Comparison of ENCODE assay signal across 1 cellular context in the genomic region with DNA sequence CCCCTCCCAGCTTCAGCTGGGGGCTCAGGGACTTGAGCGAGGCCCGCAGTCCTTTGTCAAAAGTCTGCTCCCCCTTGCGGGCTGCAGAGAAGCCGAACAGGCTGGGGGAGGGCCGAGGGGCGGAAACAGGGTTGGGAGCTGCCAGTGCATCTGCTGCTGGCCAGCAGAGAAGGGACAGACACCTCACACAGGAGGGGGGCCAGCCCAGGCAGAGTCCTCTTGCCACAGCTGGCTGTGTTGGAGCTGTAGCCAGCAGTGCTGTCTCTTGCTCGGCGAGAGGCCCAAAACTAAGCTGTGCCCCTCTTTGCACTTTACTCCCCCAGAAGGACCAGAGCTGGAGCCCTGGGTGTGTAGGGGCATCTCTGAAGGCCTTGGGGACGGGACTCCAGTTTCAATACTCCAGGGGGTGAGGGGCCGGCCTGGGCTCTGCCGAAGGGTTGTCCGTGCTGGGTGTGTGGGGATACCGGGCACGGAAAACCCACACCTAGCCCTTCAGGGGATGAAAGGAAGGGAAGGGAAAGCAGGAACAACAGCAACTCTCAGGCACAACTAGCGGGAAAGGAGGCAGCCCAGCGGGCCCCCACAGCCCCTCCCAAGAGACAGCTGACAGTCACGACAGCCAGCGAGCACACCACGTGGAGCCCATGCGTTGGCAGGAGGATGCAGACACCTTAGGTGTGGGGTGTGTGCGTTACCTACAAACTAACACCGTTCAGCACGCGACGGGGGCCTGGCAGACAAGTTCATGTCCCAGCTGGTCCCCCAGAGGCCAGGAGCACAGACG.
TF ChIP-seq lines count a peak whose summit lies in the region.

No MANE protein-coding gene starts in this region.

TF ChIP-seq in HepG2, 621 proteins besides CTCF, POLR2A, EP300 and RAD21 (continues in another document):
- TF ChIP-seq RNF2 (conservative IDR thresholded peaks at IDR 0.05; ENCODE audit: low read depth) (no peak), ZKSCAN5 (CRISPR knock-in tag; IDR thresholded peaks at IDR 0.05) (no peak), STAG1 (CRISPR knock-in tag; IDR thresholded peaks at IDR 0.05) (peak; percentile 18; the same call in 1 of the 2 replicates), TARDBP (CRISPR knock-in tag; IDR thresholded peaks at IDR 0.05) (0 out of 2 replicates have a peak, but pooled peaks have one; percentile 30), ETV5 (CRISPR knock-in tag; IDR thresholded peaks at IDR 0.05; ENCODE audit: borderline replicate concordance) (peak; percentile 19; the same call in 1 of the 2 replicates), XRCC5 (optimal IDR thresholded peaks at IDR 0.05; ENCODE audit: low read length) (peak; percentile 23), SP5 (CRISPR knock-in tag; IDR thresholded peaks at IDR 0.05; ENCODE audit: borderline replicate concordance, low read depth) (0 out of 2 replicates have a peak, but pooled peaks have one; percentile 19), SAP130 (CRISPR knock-in tag; IDR thresholded peaks at IDR 0.05; ENCODE audit: low read depth) (peak; percentile 29), KDM2A (CRISPR knock-in tag; IDR thresholded peaks at IDR 0.05; ENCODE audit: borderline replicate concordance, low read depth) (0 out of 2 replicates have a peak, but pooled peaks have one; percentile 16), KDM3A (CRISPR knock-in tag; IDR thresholded peaks at IDR 0.05; ENCODE audit: low read depth) (no peak), ZNF883 (CRISPR knock-in tag; IDR thresholded peaks at IDR 0.05; ENCODE audit: not compliant biosample characterization) (peak; percentile 27), TGIF2 (CRISPR knock-in tag; IDR thresholded peaks at IDR 0.05) (0 out of 2 replicates have a peak, but pooled peaks have one; percentile 13), SP1 (IDR thresholded peaks at IDR 0.05) (no peak), SP1 (CRISPR knock-in tag; IDR thresholded peaks at IDR 0.05) (0 out of 2 replicates have a peak, but pooled peaks have one; percentile 24), ZFY (CRISPR knock-in tag; IDR thresholded peaks at IDR 0.05) (peak; percentile 17; the same call in 1 of the 2 replicates), DPF2 (CRISPR knock-in tag; IDR thresholded peaks at IDR 0.05; ENCODE audit: borderline replicate concordance, low read depth) (no peak), RARG (CRISPR knock-in tag; IDR thresholded peaks at IDR 0.05; ENCODE audit: low read depth) (no peak), ZNF841 (CRISPR knock-in tag; IDR thresholded peaks at IDR 0.05; ENCODE audit: borderline replicate concordance) (no peak), NFIB (CRISPR knock-in tag; IDR thresholded peaks at IDR 0.05; ENCODE audit: borderline replicate concordance) (no peak), ZFX (CRISPR knock-in tag; IDR thresholded peaks at IDR 0.05; ENCODE audit: low read depth) (0 out of 2 replicates have a peak, but pooled peaks have one; percentile 40), ZNF546 (CRISPR knock-in tag; conservative IDR thresholded peaks at IDR 0.05) (0 out of 2 replicates have a peak, but pooled peaks have one; percentile 36), HNRNPLL (IDR thresholded peaks at IDR 0.05; ENCODE audit: low read depth, low read length, poor library complexity, severe bottlenecking) (peak; percentile 12)
- TF ChIP-seq, protein P1, sequence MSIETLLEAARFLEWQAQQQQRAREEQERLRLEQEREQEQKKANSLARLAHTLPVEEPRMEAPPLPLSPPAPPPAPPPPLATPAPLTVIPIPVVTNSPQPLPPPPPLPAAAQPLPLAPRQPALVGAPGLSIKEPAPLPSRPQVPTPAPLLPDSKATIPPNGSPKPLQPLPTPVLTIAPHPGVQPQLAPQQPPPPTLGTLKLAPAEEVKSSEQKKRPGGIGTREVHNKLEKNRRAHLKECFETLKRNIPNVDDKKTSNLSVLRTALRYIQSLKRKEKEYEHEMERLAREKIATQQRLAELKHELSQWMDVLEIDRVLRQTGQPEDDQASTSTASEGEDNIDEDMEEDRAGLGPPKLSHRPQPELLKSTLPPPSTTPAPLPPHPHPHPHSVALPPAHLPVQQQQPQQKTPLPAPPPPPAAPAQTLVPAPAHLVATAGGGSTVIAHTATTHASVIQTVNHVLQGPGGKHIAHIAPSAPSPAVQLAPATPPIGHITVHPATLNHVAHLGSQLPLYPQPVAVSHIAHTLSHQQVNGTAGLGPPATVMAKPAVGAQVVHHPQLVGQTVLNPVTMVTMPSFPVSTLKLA (IDR thresholded peaks at IDR 0.05), result peak; percentile 62
- TF ChIP-seq, protein P2, sequence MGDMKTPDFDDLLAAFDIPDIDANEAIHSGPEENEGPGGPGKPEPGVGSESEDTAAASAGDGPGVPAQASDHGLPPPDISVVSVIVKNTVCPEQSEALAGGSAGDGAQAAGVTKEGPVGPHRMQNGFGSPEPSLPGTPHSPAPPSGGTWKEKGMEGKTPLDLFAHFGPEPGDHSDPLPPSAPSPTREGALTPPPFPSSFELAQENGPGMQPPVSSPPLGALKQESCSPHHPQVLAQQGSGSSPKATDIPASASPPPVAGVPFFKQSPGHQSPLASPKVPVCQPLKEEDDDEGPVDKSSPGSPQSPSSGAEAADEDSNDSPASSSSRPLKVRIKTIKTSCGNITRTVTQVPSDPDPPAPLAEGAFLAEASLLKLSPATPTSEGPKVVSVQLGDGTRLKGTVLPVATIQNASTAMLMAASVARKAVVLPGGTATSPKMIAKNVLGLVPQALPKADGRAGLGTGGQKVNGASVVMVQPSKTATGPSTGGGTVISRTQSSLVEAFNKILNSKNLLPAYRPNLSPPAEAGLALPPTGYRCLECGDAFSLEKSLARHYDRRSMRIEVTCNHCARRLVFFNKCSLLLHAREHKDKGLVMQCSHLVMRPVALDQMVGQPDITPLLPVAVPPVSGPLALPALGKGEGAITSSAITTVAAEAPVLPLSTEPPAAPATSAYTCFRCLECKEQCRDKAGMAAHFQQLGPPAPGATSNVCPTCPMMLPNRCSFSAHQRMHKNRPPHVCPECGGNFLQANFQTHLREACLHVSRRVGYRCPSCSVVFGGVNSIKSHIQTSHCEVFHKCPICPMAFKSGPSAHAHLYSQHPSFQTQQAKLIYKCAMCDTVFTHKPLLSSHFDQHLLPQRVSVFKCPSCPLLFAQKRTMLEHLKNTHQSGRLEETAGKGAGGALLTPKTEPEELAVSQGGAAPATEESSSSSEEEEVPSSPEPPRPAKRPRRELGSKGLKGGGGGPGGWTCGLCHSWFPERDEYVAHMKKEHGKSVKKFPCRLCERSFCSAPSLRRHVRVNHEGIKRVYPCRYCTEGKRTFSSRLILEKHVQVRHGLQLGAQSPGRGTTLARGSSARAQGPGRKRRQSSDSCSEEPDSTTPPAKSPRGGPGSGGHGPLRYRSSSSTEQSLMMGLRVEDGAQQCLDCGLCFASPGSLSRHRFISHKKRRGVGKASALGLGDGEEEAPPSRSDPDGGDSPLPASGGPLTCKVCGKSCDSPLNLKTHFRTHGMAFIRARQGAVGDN (CRISPR knock-in tag; IDR thresholded peaks at IDR 0.05), result peak; percentile 63
- TF ChIP-seq, protein P3, sequence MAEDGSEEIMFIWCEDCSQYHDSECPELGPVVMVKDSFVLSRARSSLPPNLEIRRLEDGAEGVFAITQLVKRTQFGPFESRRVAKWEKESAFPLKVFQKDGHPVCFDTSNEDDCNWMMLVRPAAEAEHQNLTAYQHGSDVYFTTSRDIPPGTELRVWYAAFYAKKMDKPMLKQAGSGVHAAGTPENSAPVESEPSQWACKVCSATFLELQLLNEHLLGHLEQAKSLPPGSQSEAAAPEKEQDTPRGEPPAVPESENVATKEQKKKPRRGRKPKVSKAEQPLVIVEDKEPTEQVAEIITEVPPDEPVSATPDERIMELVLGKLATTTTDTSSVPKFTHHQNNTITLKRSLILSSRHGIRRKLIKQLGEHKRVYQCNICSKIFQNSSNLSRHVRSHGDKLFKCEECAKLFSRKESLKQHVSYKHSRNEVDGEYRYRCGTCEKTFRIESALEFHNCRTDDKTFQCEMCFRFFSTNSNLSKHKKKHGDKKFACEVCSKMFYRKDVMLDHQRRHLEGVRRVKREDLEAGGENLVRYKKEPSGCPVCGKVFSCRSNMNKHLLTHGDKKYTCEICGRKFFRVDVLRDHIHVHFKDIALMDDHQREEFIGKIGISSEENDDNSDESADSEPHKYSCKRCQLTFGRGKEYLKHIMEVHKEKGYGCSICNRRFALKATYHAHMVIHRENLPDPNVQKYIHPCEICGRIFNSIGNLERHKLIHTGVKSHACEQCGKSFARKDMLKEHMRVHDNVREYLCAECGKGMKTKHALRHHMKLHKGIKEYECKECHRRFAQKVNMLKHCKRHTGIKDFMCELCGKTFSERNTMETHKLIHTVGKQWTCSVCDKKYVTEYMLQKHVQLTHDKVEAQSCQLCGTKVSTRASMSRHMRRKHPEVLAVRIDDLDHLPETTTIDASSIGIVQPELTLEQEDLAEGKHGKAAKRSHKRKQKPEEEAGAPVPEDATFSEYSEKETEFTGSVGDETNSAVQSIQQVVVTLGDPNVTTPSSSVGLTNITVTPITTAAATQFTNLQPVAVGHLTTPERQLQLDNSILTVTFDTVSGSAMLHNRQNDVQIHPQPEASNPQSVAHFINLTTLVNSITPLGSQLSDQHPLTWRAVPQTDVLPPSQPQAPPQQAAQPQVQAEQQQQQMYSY (CRISPR knock-in tag; IDR thresholded peaks at IDR 0.05), result no peak
- TF ChIP-seq, protein P4, sequence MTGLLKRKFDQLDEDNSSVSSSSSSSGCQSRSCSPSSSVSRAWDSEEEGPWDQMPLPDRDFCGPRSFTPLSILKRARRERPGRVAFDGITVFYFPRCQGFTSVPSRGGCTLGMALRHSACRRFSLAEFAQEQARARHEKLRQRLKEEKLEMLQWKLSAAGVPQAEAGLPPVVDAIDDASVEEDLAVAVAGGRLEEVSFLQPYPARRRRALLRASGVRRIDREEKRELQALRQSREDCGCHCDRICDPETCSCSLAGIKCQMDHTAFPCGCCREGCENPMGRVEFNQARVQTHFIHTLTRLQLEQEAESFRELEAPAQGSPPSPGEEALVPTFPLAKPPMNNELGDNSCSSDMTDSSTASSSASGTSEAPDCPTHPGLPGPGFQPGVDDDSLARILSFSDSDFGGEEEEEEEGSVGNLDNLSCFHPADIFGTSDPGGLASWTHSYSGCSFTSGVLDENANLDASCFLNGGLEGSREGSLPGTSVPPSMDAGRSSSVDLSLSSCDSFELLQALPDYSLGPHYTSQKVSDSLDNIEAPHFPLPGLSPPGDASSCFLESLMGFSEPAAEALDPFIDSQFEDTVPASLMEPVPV (CRISPR knock-in tag; IDR thresholded peaks at IDR 0.05), result peak; percentile 24; the same call in 1 of the 2 replicates
- TF ChIP-seq, protein P5, sequence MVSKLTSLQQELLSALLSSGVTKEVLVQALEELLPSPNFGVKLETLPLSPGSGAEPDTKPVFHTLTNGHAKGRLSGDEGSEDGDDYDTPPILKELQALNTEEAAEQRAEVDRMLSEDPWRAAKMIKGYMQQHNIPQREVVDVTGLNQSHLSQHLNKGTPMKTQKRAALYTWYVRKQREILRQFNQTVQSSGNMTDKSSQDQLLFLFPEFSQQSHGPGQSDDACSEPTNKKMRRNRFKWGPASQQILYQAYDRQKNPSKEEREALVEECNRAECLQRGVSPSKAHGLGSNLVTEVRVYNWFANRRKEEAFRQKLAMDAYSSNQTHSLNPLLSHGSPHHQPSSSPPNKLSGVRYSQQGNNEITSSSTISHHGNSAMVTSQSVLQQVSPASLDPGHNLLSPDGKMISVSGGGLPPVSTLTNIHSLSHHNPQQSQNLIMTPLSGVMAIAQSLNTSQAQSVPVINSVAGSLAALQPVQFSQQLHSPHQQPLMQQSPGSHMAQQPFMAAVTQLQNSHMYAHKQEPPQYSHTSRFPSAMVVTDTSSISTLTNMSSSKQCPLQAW (CRISPR knock-in tag; IDR thresholded peaks at IDR 0.05), result 0 out of 2 replicates have a peak, but pooled peaks have one; percentile 14
- TF ChIP-seq, protein P6, sequence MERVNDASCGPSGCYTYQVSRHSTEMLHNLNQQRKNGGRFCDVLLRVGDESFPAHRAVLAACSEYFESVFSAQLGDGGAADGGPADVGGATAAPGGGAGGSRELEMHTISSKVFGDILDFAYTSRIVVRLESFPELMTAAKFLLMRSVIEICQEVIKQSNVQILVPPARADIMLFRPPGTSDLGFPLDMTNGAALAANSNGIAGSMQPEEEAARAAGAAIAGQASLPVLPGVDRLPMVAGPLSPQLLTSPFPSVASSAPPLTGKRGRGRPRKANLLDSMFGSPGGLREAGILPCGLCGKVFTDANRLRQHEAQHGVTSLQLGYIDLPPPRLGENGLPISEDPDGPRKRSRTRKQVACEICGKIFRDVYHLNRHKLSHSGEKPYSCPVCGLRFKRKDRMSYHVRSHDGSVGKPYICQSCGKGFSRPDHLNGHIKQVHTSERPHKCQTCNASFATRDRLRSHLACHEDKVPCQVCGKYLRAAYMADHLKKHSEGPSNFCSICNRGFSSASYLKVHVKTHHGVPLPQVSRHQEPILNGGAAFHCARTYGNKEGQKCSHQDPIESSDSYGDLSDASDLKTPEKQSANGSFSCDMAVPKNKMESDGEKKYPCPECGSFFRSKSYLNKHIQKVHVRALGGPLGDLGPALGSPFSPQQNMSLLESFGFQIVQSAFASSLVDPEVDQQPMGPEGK (CRISPR knock-in tag; IDR thresholded peaks at IDR 0.05), result peak; percentile 85
- TF ChIP-seq, protein P7, sequence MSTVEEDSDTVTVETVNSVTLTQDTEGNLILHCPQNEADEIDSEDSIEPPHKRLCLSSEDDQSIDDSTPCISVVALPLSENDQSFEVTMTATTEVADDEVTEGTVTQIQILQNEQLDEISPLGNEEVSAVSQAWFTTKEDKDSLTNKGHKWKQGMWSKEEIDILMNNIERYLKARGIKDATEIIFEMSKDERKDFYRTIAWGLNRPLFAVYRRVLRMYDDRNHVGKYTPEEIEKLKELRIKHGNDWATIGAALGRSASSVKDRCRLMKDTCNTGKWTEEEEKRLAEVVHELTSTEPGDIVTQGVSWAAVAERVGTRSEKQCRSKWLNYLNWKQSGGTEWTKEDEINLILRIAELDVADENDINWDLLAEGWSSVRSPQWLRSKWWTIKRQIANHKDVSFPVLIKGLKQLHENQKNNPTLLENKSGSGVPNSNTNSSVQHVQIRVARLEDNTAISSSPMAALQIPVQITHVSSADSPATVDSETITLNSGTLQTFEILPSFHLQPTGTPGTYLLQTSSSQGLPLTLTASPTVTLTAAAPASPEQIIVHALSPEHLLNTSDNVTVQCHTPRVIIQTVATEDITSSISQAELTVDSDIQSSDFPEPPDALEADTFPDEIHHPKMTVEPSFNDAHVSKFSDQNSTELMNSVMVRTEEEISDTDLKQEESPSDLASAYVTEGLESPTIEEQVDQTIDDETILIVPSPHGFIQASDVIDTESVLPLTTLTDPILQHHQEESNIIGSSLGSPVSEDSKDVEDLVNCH (CRISPR knock-in tag; IDR thresholded peaks at IDR 0.05), result no peak
- TF ChIP-seq, protein P8, sequence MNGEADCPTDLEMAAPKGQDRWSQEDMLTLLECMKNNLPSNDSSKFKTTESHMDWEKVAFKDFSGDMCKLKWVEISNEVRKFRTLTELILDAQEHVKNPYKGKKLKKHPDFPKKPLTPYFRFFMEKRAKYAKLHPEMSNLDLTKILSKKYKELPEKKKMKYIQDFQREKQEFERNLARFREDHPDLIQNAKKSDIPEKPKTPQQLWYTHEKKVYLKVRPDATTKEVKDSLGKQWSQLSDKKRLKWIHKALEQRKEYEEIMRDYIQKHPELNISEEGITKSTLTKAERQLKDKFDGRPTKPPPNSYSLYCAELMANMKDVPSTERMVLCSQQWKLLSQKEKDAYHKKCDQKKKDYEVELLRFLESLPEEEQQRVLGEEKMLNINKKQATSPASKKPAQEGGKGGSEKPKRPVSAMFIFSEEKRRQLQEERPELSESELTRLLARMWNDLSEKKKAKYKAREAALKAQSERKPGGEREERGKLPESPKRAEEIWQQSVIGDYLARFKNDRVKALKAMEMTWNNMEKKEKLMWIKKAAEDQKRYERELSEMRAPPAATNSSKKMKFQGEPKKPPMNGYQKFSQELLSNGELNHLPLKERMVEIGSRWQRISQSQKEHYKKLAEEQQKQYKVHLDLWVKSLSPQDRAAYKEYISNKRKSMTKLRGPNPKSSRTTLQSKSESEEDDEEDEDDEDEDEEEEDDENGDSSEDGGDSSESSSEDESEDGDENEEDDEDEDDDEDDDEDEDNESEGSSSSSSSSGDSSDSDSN (CRISPR knock-in tag; IDR thresholded peaks at IDR 0.05), result 0 out of 2 replicates have a peak, but pooled peaks have one; percentile 21
